In genomic region chr2:17754773-17755425, GRCh38 we compare ENCODE assay signal across 8 cellular contexts. TPM values are rescaled to one million over a fixed set of nuclear protein-coding genes. Genes with fewer than 3 reads are reported as not detected.
A peak's percentile ranks its signal among the peaks of the same experiment; 100 is the strongest.
DNase-seq lines count a peak whose midpoint lies in the region; ATAC-seq and TF ChIP-seq lines count a peak whose summit lies in the region.

No MANE protein-coding gene starts in this region.

- H3K27ac ChIP-seq in neural progenitor cell (peak overlapping the region; percentile 98), gastroesophageal sphincter (peak overlapping the region in 2 of 4 donors; percentile 96)

- H3K79me2 ChIP-seq in neural progenitor cell (ENCODE audit: low read depth) = peaks cover 93% of the 10 kb centered on the region

- peak overlapping the region; percentile 90 for H2AFZ ChIP-seq in neural progenitor cell (replicated peaks)

- peak overlapping the region; percentile 76 for H3K9ac ChIP-seq in neural progenitor cell

- peaks cover 32% of the 10 kb centered on the region for H3K4me1 Mint-ChIP-seq in neural progenitor cell

- H3K27me3 ChIP-seq in neural progenitor cell (no peaks in the 10 kb centered on the region), gastroesophageal sphincter (no peaks in the 10 kb centered on the region)

- 15 to 18% methylated on average over 8 of the region's 8 CpGs for WGBS in gastroesophageal sphincter (ENCODE audit: low coverage in 1 of 2), 2 donors

- intact Hi-C loops in posterior vena cava (cut with DNase I) = no loop called here

- H3K27ac Mint-ChIP-seq in neural progenitor cell = peak overlapping the region; percentile 79

- H3K36me3 Mint-ChIP-seq in neural progenitor cell = no peaks in the 10 kb centered on the region

- peaks cover 22% of the 10 kb centered on the region for H4K20me1 ChIP-seq in neural progenitor cell (ENCODE audit: low read depth)

- peak; percentile 15 for DNase-seq in GM12865 (ENCODE audit: low read depth)
- DNase-seq in NCI-H526 (lab: John Stamatoyannopoulos, UW) = peak; percentile 15 to 24
- DNase-seq in dermis blood vessel endothelial cell = peak; percentile 45
- peak; percentile 8 for DNase-seq in neural progenitor cell (ENCODE audit: low spot score)
- DNase-seq in posterior vena cava (ENCODE audit: low spot score) = no peak
- no peak for DNase-seq in pons (ENCODE audit: low spot score)
- DNase-seq in NCI-H345 treated with DMSO at 0.1 percent for 48 hours (lab: John Stamatoyannopoulos, UW; ENCODE audit: unreplicated experiment) = no peak

- H3K4me1 ChIP-seq in neural progenitor cell (peaks cover 28% of the 10 kb centered on the region), gastroesophageal sphincter (peaks cover 0 to 21% (median 8%) of the 10 kb centered on the region in 3 donors)

- peaks cover 10% of the 10 kb centered on the region for H3F3A ChIP-seq in neural progenitor cell (ENCODE audit: low read depth)

- TF ChIP-seq CTCF in GM12865 (IDR thresholded peaks at IDR 0.05; ENCODE audit: insufficient read depth, low read depth, low read length, missing control alignments) (no peak), neural progenitor cell (IDR thresholded peaks at IDR 0.05) (no peak), gastroesophageal sphincter (IDR thresholded peaks at IDR 0.05) (no peak)

- H3K4me2 ChIP-seq in neural progenitor cell = peak overlapping the region; percentile 97

- H3K9me3 ChIP-seq in neural progenitor cell (ENCODE audit: low read depth) (no peaks in the 10 kb centered on the region), gastroesophageal sphincter (no peaks in the 10 kb centered on the region)

- H3K9me3 Mint-ChIP-seq in neural progenitor cell = no peaks in the 10 kb centered on the region

- TF ChIP-seq EP300 in gastroesophageal sphincter (IDR thresholded peaks at IDR 0.05) = no peak

- H3K36me3 ChIP-seq in neural progenitor cell = no peaks in the 10 kb centered on the region
- H3K36me3 ChIP-seq in gastroesophageal sphincter = no peaks in the 10 kb centered on the region

- no peak for TF ChIP-seq POLR2A in gastroesophageal sphincter (IDR thresholded peaks at IDR 0.05)

- no peaks in the 10 kb centered on the region for H3K27me3 Mint-ChIP-seq in neural progenitor cell (ENCODE audit: insufficient read depth, low read depth)

- H3K4me3 ChIP-seq in GM12865 (ENCODE audit: low read depth, low read length) (peak overlapping the region; percentile 84), neural progenitor cell (peak overlapping the region; percentile 80), gastroesophageal sphincter (peak overlapping the region in 1 of 2 donors; percentile 84)

- ATAC-seq in gastroesophageal sphincter = no peak

- peak overlapping the region; percentile 93 for H3K4me3 Mint-ChIP-seq in neural progenitor cell

RNA-seq across cellular contexts. Expression of gene GEN1, which starts 1.0 kb away (rescaled TPM):
- total RNA-seq in dermis blood vessel endothelial cell = 7.3 and 20.9 TPM in 2 replicates
- 42.5 and 43.5 TPM in 2 replicates for total RNA-seq in neural progenitor cell (ENCODE audit: low replicate concordance)
- total RNA-seq in gastroesophageal sphincter = 1 to 10 TPM; 1.4 to 5.8 (median 3.0) TPM
- total RNA-seq in posterior vena cava = 1 to 10 TPM; 3.1 to 3.5 TPM

RNA-seq across cellular contexts. Expression of gene SMC6, which starts 1.3 kb away (rescaled TPM):
- total RNA-seq in dermis blood vessel endothelial cell (30.0 and 32.4 TPM in 2 replicates), neural progenitor cell (ENCODE audit: low replicate concordance) (38.2 and 56.8 TPM in 2 replicates), gastroesophageal sphincter (10 to 100 TPM; 11.2 to 16.7 (median 14.1) TPM), posterior vena cava (10 to 100 TPM; 10.5 to 13.8 TPM)

Comparison
In these comparisons a context has a peak if more than half of its experiments do, and no peak if none do; other contexts are left out.
1. DNase-seq: peak in GM12865 (single experiment), NCI-H526 (2 of 2), dermis blood vessel endothelial cell (single experiment) and neural progenitor cell (single experiment); none in posterior vena cava (single experiment), pons (single experiment) and NCI-H345 treated with DMSO at 0.1 percent for 48 hours (single experiment).